In genomic region chr3:47579875-47580274, GRCh38 we compare ENCODE assay signal across 1 cellular context.
TF ChIP-seq lines count a peak whose summit lies in the region.

No MANE protein-coding gene starts in this region.

TF ChIP-seq in GM23338, 12 proteins besides CTCF, POLR2A, EP300 and RAD21 (continued from another document):
- TF ChIP-seq ZNF462 (CRISPR knock-in tag; IDR thresholded peaks at IDR 0.05) (no peak), STAT1 (IDR thresholded peaks at IDR 0.05; ENCODE audit: unreplicated experiment) (no peak)
- TF ChIP-seq, protein P1, sequence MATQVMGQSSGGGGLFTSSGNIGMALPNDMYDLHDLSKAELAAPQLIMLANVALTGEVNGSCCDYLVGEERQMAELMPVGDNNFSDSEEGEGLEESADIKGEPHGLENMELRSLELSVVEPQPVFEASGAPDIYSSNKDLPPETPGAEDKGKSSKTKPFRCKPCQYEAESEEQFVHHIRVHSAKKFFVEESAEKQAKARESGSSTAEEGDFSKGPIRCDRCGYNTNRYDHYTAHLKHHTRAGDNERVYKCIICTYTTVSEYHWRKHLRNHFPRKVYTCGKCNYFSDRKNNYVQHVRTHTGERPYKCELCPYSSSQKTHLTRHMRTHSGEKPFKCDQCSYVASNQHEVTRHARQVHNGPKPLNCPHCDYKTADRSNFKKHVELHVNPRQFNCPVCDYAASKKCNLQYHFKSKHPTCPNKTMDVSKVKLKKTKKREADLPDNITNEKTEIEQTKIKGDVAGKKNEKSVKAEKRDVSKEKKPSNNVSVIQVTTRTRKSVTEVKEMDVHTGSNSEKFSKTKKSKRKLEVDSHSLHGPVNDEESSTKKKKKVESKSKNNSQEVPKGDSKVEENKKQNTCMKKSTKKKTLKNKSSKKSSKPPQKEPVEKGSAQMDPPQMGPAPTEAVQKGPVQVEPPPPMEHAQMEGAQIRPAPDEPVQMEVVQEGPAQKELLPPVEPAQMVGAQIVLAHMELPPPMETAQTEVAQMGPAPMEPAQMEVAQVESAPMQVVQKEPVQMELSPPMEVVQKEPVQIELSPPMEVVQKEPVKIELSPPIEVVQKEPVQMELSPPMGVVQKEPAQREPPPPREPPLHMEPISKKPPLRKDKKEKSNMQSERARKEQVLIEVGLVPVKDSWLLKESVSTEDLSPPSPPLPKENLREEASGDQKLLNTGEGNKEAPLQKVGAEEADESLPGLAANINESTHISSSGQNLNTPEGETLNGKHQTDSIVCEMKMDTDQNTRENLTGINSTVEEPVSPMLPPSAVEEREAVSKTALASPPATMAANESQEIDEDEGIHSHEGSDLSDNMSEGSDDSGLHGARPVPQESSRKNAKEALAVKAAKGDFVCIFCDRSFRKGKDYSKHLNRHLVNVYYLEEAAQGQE (IDR thresholded peaks at IDR 0.05; ENCODE audit: unreplicated experiment): no peak
TF ChIP-seq in GM23338: peak in this region for 0.
